Comparison of ENCODE assay signal across 18 cellular contexts in the genomic region with DNA sequence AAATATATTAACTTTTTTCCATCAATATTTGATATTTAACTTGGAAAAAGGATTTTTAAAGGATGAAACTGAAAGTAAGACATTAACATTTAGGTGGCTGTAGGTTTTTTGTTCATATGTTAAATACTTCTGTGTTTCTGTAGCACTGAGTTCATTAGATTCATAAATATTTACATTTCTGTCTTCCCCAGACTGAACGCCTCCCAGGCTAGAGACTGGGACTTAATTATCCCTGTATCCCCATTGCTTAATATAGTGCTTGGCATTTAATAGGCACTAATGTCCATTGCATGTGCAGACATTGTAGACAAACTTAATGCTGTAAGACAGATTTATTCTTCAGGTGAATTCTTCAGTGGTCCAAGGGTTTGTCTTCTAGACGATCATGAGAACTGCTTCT.
"Had no signal": no experiment of that assay in that cellular context is flagged by ENCODE, and none has a peak within 500 bp of the region (broad histone marks: within the 10 kb centered on the region; RNA-seq: fewer than 3 reads in every experiment).

No MANE protein-coding gene starts in this region.

- H3K9ac ChIP-seq: neural progenitor cell, parathyroid adenoma had no signal

- H3K9me3 ChIP-seq: ascending aorta, tibial nerve had no signal

- H2AFZ ChIP-seq: neural progenitor cell, parathyroid adenoma had no signal

- H3K27ac ChIP-seq: ascending aorta, neural progenitor cell, parathyroid adenoma, tibial nerve, WERI-Rb-1 had no signal

- H3K4me2 ChIP-seq: neural progenitor cell had no signal

- H3K27me3 ChIP-seq: ascending aorta, neural progenitor cell, tibial nerve had no signal

- DNase-seq: activated CD4-positive, alpha-beta memory T cell treated with anti-CD3 and anti-CD28 coated beads for 36 hours; activated CD4-positive, alpha-beta T cell treated with anti-CD3 and anti-CD28 coated beads for 36 hours; activated CD8-positive, alpha-beta memory T cell treated with anti-CD3 and anti-CD28 coated beads, Interleukin-2, amount 10 ng/mL, durations not matched to agents 7 days and 5 days; activated naive CD4-positive, alpha-beta T cell treated with anti-CD3 and anti-CD28 coated beads, Interleukin-2, amount 10 ng/mL, durations not matched to agents 7 days and 5 days; activated T-cell treated with anti-CD3 and anti-CD28 coated beads, Interleukin-2, amount 50 U/mL, for 24 hours; dermis blood vessel endothelial cell; endodermal cell; hippocampal formation; stimulated activated CD4-positive, alpha-beta T cell treated with anti-CD3 and anti-CD28 coated beads, Interleukin-15, amount 100 ng/mL, for 24 hours; stimulated activated CD4-positive, alpha-beta T cell treated with anti-CD3 and anti-CD28 coated beads, Interleukin-4, amount 100 ng/mL, for 1 hour; stimulated activated naive B cell treated with anti-CD40 and anti-IgM and Interleukin-4, amounts not matched to agents 10 μg/mL and 1 μg/mL and 100 μg/mL, for 72 hours; T-helper 17 cell; WERI-Rb-1 had no signal

- FAIRE-seq: bronchial epithelial cell had no signal

- ATAC-seq: activated CD4-positive, alpha-beta T cell treated with anti-CD3 and anti-CD28 coated beads for 36 hours; activated CD8-positive, alpha-beta memory T cell treated with anti-CD3 and anti-CD28 coated beads, Interleukin-2, amount 10 ng/mL, durations not matched to agents 7 days and 5 days; T-helper 17 cell had no signal

- H3K36me3 ChIP-seq: ascending aorta, neural progenitor cell, tibial nerve had no signal

- H3K4me3 ChIP-seq: ascending aorta, neural progenitor cell, tibial nerve had no signal
